ENCODE assay signal across 1 cellular context in the genomic region with DNA sequence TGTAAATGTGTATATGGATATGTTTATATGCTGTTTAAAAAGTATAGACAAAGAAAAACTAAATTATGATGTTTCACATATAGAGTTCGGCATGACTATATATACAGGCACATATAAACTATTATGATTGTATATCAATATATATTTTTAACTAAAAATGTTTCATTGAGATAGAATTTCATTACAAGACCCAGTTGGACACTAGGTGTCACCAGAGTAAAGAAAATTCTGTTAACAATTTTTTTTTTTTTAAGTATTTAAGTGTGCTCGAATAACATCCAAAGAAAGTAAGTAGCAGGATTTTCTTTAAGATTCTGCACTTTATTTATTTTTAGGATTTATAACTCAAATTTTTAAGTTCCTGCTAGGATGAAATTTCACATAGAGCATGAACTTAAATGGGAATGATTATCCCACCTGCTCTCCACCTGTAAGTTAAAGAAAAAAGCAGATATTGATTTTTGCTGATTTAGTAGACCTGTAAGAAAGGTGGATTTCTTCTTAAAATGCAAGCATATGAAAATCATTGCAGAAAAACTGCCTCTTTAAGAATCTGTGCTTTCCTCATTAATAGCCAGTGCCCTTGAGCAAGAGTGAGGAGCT.
TF ChIP-seq lines count a peak whose summit lies in the region.

No MANE protein-coding gene starts in this region.

TF ChIP-seq in HCT116, 20 proteins besides CTCF, POLR2A, EP300 and RAD21 (continued from another document):
- no peak for TF ChIP-seq CEBPB (IDR thresholded peaks at IDR 0.05; ENCODE audit: low read depth)
- TF ChIP-seq, protein P1, sequence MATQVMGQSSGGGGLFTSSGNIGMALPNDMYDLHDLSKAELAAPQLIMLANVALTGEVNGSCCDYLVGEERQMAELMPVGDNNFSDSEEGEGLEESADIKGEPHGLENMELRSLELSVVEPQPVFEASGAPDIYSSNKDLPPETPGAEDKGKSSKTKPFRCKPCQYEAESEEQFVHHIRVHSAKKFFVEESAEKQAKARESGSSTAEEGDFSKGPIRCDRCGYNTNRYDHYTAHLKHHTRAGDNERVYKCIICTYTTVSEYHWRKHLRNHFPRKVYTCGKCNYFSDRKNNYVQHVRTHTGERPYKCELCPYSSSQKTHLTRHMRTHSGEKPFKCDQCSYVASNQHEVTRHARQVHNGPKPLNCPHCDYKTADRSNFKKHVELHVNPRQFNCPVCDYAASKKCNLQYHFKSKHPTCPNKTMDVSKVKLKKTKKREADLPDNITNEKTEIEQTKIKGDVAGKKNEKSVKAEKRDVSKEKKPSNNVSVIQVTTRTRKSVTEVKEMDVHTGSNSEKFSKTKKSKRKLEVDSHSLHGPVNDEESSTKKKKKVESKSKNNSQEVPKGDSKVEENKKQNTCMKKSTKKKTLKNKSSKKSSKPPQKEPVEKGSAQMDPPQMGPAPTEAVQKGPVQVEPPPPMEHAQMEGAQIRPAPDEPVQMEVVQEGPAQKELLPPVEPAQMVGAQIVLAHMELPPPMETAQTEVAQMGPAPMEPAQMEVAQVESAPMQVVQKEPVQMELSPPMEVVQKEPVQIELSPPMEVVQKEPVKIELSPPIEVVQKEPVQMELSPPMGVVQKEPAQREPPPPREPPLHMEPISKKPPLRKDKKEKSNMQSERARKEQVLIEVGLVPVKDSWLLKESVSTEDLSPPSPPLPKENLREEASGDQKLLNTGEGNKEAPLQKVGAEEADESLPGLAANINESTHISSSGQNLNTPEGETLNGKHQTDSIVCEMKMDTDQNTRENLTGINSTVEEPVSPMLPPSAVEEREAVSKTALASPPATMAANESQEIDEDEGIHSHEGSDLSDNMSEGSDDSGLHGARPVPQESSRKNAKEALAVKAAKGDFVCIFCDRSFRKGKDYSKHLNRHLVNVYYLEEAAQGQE (IDR thresholded peaks at IDR 0.05; ENCODE audit: low read depth): no peak
- TF ChIP-seq YY1 (IDR thresholded peaks at IDR 0.05; ENCODE audit: extremely low read depth, insufficient replicate concordance, low read depth, low read length): no peak
- TF ChIP-seq, protein P2, sequence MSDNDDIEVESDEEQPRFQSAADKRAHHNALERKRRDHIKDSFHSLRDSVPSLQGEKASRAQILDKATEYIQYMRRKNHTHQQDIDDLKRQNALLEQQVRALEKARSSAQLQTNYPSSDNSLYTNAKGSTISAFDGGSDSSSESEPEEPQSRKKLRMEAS (IDR thresholded peaks at IDR 0.05): no peak
- no peak for TF ChIP-seq JUND (IDR thresholded peaks at IDR 0.05)
TF ChIP-seq in HCT116: peak in this region for 0.
